Comparison of ENCODE assay signal across 8 cellular contexts in genomic region chr16:84115919-84116719, GRCh38. TPM values are rescaled to one million over a fixed set of nuclear protein-coding genes. Genes with fewer than 3 reads are reported as not detected.
DNase-seq lines count a peak whose midpoint lies in the region; ATAC-seq and TF ChIP-seq lines count a peak whose summit lies in the region.

No MANE protein-coding gene starts in this region.

- H3K27me3 Mint-ChIP-seq in activated B cell treated with CpG ODN at 0.5 μM for 24 hours (no peaks in the 10 kb centered on the region), nephron (ENCODE audit: low read depth) (no peaks in the 10 kb centered on the region)

- intact Hi-C loops in activated B cell treated with CpG ODN at 0.5 μM for 24 hours (cut with micrococcal nuclease) (loop anchor here (1.0 kb wide), 3 partner anchors 17 to 29 kb away; partner anchors contain the start of genes DNAAF1 and HSDL1), esophagus squamous epithelium (cut with DNase I) (no loop called here), aorta (cut with DNase I) (no loop called here)

- H3K36me3 ChIP-seq in MG63 (no peaks in the 10 kb centered on the region), esophagus squamous epithelium (peaks cover 0 to 4% (median 0%) of the 10 kb centered on the region in 3 donors), aorta (ENCODE audit: control insufficient read depth in 1 of 2, insufficient read depth in 2 of 2, low read length in 1 of 2) (no peaks in the 10 kb centered on the region)

- DNase-seq in activated effector memory CD4-positive, alpha-beta T cell treated with anti-CD3 and anti-CD28 coated beads, Interleukin-2, amount 50 U/mL, for 16 hours: peak; percentile 84
- no peak for DNase-seq in activated effector memory CD4-positive, alpha-beta T cell treated with Interleukin-2 at 50 U/mL for 16 hours
- DNase-seq in HCEC 1CT (peak; percentile 30), MG63 (no peak), activated B cell treated with CpG ODN at 0.5 μM for 24 hours (no peak), esophagus squamous epithelium (lab: John Stamatoyannopoulos, UW) (no peak), aorta (no peak)

- WGBS in esophagus squamous epithelium, 2 donors: 2% methylated on average over 23 to 42 of the region's 57 CpGs
- 1% methylated on average over 56 to 57 of the region's 57 CpGs for WGBS in aorta, 2 donors

- TF ChIP-seq POLR2A in esophagus squamous epithelium (IDR thresholded peaks at IDR 0.05): no peak

- H3K4me1 ChIP-seq in esophagus squamous epithelium: peaks cover 11 to 51% (median 20%) of the 10 kb centered on the region in 3 donors
- no peaks in the 10 kb centered on the region for H3K4me1 ChIP-seq in aorta (ENCODE audit: control insufficient read depth in 1 of 2, insufficient read depth in 2 of 2, low read length in 2 of 2)

- H3K4me3 Mint-ChIP-seq in activated B cell treated with CpG ODN at 0.5 μM for 24 hours (peak overlapping the region; percentile 92), nephron (peak overlapping the region; percentile 92 to 97 (median 93))

- CTCF ChIA-PET in activated B cell treated with CpG ODN at 0.5 μM for 24 hours (lab: Charles Lee): interaction anchor here (0.8 to 3.6 kb wide), 11 partner anchors 15 to 911 kb away, joined by 3 to 17 read pairs (median 6); partner anchors contain the start of genes DNAAF1, HSDL1, KIAA0513 and TAF1C

- ATAC-seq in activated B cell treated with CpG ODN at 0.5 μM for 24 hours (ENCODE audit: low read depth) (peak; percentile 27), aorta (ENCODE audit: low FRiP score) (peak; percentile 3)

- POLR2A ChIA-PET in activated B cell treated with CpG ODN at 0.5 μM for 24 hours (lab: Charles Lee): interaction anchor here (0.5 to 4.9 kb wide), 19 partner anchors 9 to 536 kb away, joined by 3 to 47 read pairs (median 4); partner anchors contain the start of genes DNAAF1, HSBP1, HSDL1 and TAF1C

- H3K27ac ChIP-seq in esophagus squamous epithelium (peak overlapping the region; percentile 90 to 99 (median 95)), aorta (ENCODE audit: low read depth in 1 of 2, low read length in 2 of 2) (peak overlapping the region; percentile 36 to 56)

- peaks cover 8% of the 10 kb centered on the region for H3K36me3 Mint-ChIP-seq in activated B cell treated with CpG ODN at 0.5 μM for 24 hours (ENCODE audit: low read depth)
- no peaks in the 10 kb centered on the region for H3K36me3 Mint-ChIP-seq in nephron (ENCODE audit: low read depth)

- H3K9me3 Mint-ChIP-seq in activated B cell treated with CpG ODN at 0.5 μM for 24 hours (no peaks in the 10 kb centered on the region), nephron (no peaks in the 10 kb centered on the region)

- H3K27me3 ChIP-seq in MG63 (no peaks in the 10 kb centered on the region), esophagus squamous epithelium (no peaks in the 10 kb centered on the region), aorta (ENCODE audit: control insufficient read depth in 1 of 2, insufficient read depth in 2 of 2, low read length in 1 of 2) (no peaks in the 10 kb centered on the region)

- H3K9me3 ChIP-seq in MG63 (no peaks in the 10 kb centered on the region), esophagus squamous epithelium (no peaks in the 10 kb centered on the region), aorta (ENCODE audit: control insufficient read depth, low read length) (no peaks in the 10 kb centered on the region)

- TF ChIP-seq CTCF in activated B cell treated with CpG ODN at 0.5 μM for 24 hours (IDR thresholded peaks at IDR 0.05): no peak
- peak in 1 of 6 experiments; percentile 58 for TF ChIP-seq CTCF in esophagus squamous epithelium (IDR thresholded peaks at IDR 0.05)
- TF ChIP-seq CTCF in nephron (IDR thresholded peaks at IDR 0.05; ENCODE audit: unreplicated experiment in 3 of 3): peak; percentile 35 to 51 (median 43)

- H3K4me1 Mint-ChIP-seq in activated B cell treated with CpG ODN at 0.5 μM for 24 hours (peaks cover 30% of the 10 kb centered on the region), nephron (peaks cover 14% of the 10 kb centered on the region)

- peak overlapping the region; percentile 80 for H3K4me3 ChIP-seq in MG63
- H3K4me3 ChIP-seq in esophagus squamous epithelium: peak overlapping the region; percentile 66 to 99 (median 93)
- H3K4me3 ChIP-seq in aorta (ENCODE audit: low read length in 2 of 2): peak overlapping the region; percentile 93 to 99

- peak overlapping the region; percentile 89 for H3K27ac Mint-ChIP-seq in activated B cell treated with CpG ODN at 0.5 μM for 24 hours
- peak overlapping the region; percentile 96 to 99 (median 98) for H3K27ac Mint-ChIP-seq in nephron

RNA-seq across cellular contexts. Expression of gene MBTPS1, which starts 0.6 kb away (rescaled TPM):
- 57.3 and 66.2 TPM in 2 replicates for total RNA-seq in MG63 (2014; rRNA removed; shearing (Covaris generic); ENCODE audit: low replicate concordance)
- total RNA-seq in activated B cell treated with CpG ODN at 0.5 μM for 24 hours: 74.1 and 79.2 TPM in 2 replicates
- 10 to 100 TPM; 36.3 to 77.6 (median 53.0) TPM for total RNA-seq in esophagus squamous epithelium
- total RNA-seq in aorta: 100 to 1,000 TPM in 1 of 2 donors, 10 to 100 TPM in 1; 75.0 to 108 TPM
- polyA plus RNA-seq in aorta: 10 to 100 TPM; 28.9 to 68.3 TPM

RNA-seq across cellular contexts. Expression of gene HSDL1, which starts 28.9 kb away (rescaled TPM):
- 5.0 and 7.0 TPM in 2 replicates for total RNA-seq in MG63 (2014; rRNA removed; shearing (Covaris generic); ENCODE audit: low replicate concordance)
- total RNA-seq in activated B cell treated with CpG ODN at 0.5 μM for 24 hours (13.1 and 15.3 TPM in 2 replicates), esophagus squamous epithelium (1 to 10 TPM; 5.0 to 9.7 (median 8.6) TPM), aorta (10 to 100 TPM; 14.6 to 20.5 TPM)
- 10 to 100 TPM; 11.4 to 19.0 TPM for polyA plus RNA-seq in aorta

RNA-seq across cellular contexts. Expression of gene DNAAF1, which starts 29.0 kb away (rescaled TPM):
- total RNA-seq in MG63 (2014; rRNA removed; shearing (Covaris generic); ENCODE audit: low replicate concordance): not detected in 2 replicates
- total RNA-seq in activated B cell treated with CpG ODN at 0.5 μM for 24 hours: not detected in 2 replicates
- total RNA-seq in esophagus squamous epithelium: under 1 TPM in 1 of 4 donors, not detected in 3; under 0.01 TPM
- total RNA-seq in aorta: under 1 TPM; 0.19 to 0.48 TPM
- polyA plus RNA-seq in aorta: 1 to 10 TPM in 1 of 2 donors, not detected in 1; 1.4 TPM

Comparison
In these comparisons a context has a peak if more than half of its experiments do, and no peak if none do; other contexts are left out.
1. DNase-seq: peak in activated effector memory CD4-positive, alpha-beta T cell treated with anti-CD3 and anti-CD28 coated beads, Interleukin-2, amount 50 U/mL, for 16 hours (single experiment) and HCEC 1CT (single experiment); none in activated effector memory CD4-positive, alpha-beta T cell treated with Interleukin-2 at 50 U/mL for 16 hours (single experiment), MG63 (single experiment), activated B cell treated with CpG ODN at 0.5 μM for 24 hours (single experiment), esophagus squamous epithelium (single experiment) and aorta (0 of 2).
2. Peak in every context shown above with its lines, with median percentiles within 50 percentile points of each other: H3K4me3 ChIP-seq.